ENCODE assay signal across 1 cellular context in the genomic region with DNA sequence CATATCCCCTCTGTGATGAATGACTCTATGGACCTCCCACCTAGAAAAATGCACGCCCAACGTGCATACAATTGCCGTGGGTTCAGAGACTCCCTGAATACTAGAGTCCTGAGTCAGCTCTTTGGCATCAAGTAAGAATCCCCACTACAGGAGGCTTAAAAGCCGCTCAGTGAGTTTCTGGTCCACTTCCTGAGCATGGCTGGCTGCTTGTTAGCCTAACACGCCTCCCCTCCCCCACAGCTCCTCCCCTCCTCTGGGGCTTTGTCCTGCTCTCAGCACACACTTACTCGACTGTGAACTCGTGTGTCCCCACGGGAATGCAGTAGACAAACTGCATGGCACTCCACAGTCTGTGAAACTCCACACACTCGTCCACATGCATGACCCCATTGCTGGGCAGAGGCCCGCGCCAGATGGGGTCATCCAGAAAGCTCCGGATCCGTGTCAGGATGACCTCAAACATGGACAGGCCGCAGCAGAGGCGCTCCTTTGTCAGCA.
TF ChIP-seq lines count a peak whose summit lies in the region.

No MANE protein-coding gene starts in this region.

TF ChIP-seq in H1, 55 proteins besides CTCF, POLR2A, EP300 and RAD21:
- no peak for TF ChIP-seq KDM5A (IDR thresholded peaks at IDR 0.05; ENCODE audit: low read length)
- peak; percentile 77 for TF ChIP-seq ASH2L (IDR thresholded peaks at IDR 0.05; ENCODE audit: low read length)
- peak; percentile 41; the same call in 1 of the 2 replicates for TF ChIP-seq MAFK (IDR thresholded peaks at IDR 0.05; ENCODE audit: low read depth, low read length)
- TF ChIP-seq BRCA1 (IDR thresholded peaks at IDR 0.05; ENCODE audit: low read depth, low read length), result no peak
- 0 out of 2 replicates have a peak, but pooled peaks have one; percentile 25 for TF ChIP-seq SP1 (IDR thresholded peaks at IDR 0.05; ENCODE audit: low read depth, low read length)
